ENCODE assay signal across 8 cellular contexts in the genomic region with DNA sequence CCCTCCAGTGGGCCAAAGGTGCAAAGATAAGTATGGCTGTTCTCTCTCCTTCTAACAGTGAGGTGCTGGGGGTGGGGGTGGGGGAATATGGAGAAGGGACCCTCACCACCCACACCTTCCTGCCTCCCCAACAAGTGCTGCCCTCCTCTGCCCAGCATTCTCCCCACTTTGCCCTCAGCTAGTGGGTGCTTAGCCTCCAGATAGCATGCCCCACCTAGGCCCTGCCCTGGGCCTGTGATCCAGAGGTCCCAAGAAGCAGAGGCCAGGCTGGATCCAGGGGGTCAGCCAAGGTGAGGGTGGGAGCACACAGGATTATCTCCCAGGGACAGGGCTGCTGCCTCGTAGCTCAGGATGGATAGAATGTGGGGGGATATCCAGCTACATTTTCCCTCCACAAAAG. TPM values are rescaled to one million over a fixed set of nuclear protein-coding genes. Genes with fewer than 3 reads are reported as not detected.
DNase-seq lines count a peak whose midpoint lies in the region; ATAC-seq, FAIRE-seq and TF ChIP-seq lines count a peak whose summit lies in the region.

No MANE protein-coding gene starts in this region.

- in situ Hi-C loops in GM23248 (cut with MboI), result no loop called here

- peaks cover 17% of the 10 kb centered on the region for H3K4me1 Mint-ChIP-seq in T-helper 17 cell

- DNase-seq in GM23248 (no peak), T-helper 17 cell (no peak), fibroblast of pulmonary artery (ENCODE audit: low read depth) (no peak), sigmoid colon (peak; percentile 65), small intestine (no peak), LoVo (ENCODE audit: low spot score) (no peak), thyroid gland (no peak), DMS114 treated with DMSO at 0.1 percent for 48 hours (lab: John Stamatoyannopoulos, UW; ENCODE audit: unreplicated experiment) (no peak)

- FAIRE-seq in small intestine (lab: Jason Lieb, UNC), result no peak

- H3K9me2 ChIP-seq in GM23248 (ENCODE audit: insufficient read depth), result no peaks in the 10 kb centered on the region

- H3K4me3 ChIP-seq in GM23248 (peak overlapping the region; percentile 82), fibroblast of pulmonary artery (replicated peaks; ENCODE audit: low read depth, low read length) (peak overlapping the region; percentile 72), sigmoid colon (peak overlapping the region; percentile 78 to 92 (median 88)), small intestine (ENCODE audit: low read depth in 1 of 2, low read length in 2 of 2) (no peak overlapping the region), thyroid gland (replicated peaks in 1 of 3) (peak overlapping the region in 1 of 3 donors; percentile 71)

- intact Hi-C loops in sigmoid colon (cut with DNase I) (loop anchor here (5.0 kb wide), 1 partner anchor 89 kb away; no protein-coding TSS in a partner anchor), thyroid gland (cut with DNase I) (no loop called here)

- peak overlapping the region; percentile 97 for H3K4me2 ChIP-seq in GM23248 (ENCODE audit: unreplicated experiment)

- no peaks in the 10 kb centered on the region for H3K36me3 ChIP-seq in GM23248 (ENCODE audit: low read depth)
- no peaks in the 10 kb centered on the region for H3K36me3 ChIP-seq in sigmoid colon
- no peaks in the 10 kb centered on the region for H3K36me3 ChIP-seq in small intestine (ENCODE audit: control insufficient read depth in 2 of 2, insufficient read depth in 2 of 2, low read length in 2 of 2)
- H3K36me3 ChIP-seq in thyroid gland, result no peaks in the 10 kb centered on the region

- no peak for TF ChIP-seq EP300 in sigmoid colon (IDR thresholded peaks at IDR 0.05)

- H2AFZ ChIP-seq in GM23248, result no peak overlapping the region

- TF ChIP-seq CTCF in fibroblast of pulmonary artery (IDR thresholded peaks at IDR 0.05; ENCODE audit: low read length, missing control alignments) (no peak), sigmoid colon (IDR thresholded peaks at IDR 0.05) (no peak), thyroid gland (IDR thresholded peaks at IDR 0.05) (no peak)

- peak overlapping the region; percentile 78 for H3K9ac ChIP-seq in GM23248

- no peak for TF ChIP-seq POLR2A in sigmoid colon (IDR thresholded peaks at IDR 0.05)
- TF ChIP-seq POLR2A in thyroid gland (IDR thresholded peaks at IDR 0.05), result no peak

- H3K27me3 ChIP-seq in GM23248 (replicated peaks; ENCODE audit: insufficient read depth), result no peaks in the 10 kb centered on the region
- H3K27me3 ChIP-seq in sigmoid colon, result no peaks in the 10 kb centered on the region
- H3K27me3 ChIP-seq in small intestine (ENCODE audit: control insufficient read depth in 2 of 2, insufficient read depth in 2 of 2, low read length in 2 of 2), result no peaks in the 10 kb centered on the region
- H3K27me3 ChIP-seq in thyroid gland, result no peaks in the 10 kb centered on the region

- H3K27ac ChIP-seq in GM23248 (no peak overlapping the region), sigmoid colon (peak overlapping the region; percentile 91 to 96 (median 92)), small intestine (ENCODE audit: low read depth in 1 of 2, low read length in 1 of 2) (no peak overlapping the region), thyroid gland (peak overlapping the region in 1 of 3 donors; percentile 16)

- H4K20me1 ChIP-seq in GM23248 (ENCODE audit: insufficient read depth), result no peaks in the 10 kb centered on the region

- no peak overlapping the region for H3K27ac Mint-ChIP-seq in T-helper 17 cell

- peak overlapping the region; percentile 87 for H3K4me3 Mint-ChIP-seq in T-helper 17 cell

- ATAC-seq in T-helper 17 cell, result no peak

- peaks cover 17% of the 10 kb centered on the region for H3K79me2 ChIP-seq in GM23248 (ENCODE audit: insufficient read depth)

- H3K9me3 ChIP-seq in GM23248 (ENCODE audit: low read depth) (no peaks in the 10 kb centered on the region), T-helper 17 cell (ENCODE audit: control insufficient read depth, low read length, poor library complexity, severe bottlenecking) (no peaks in the 10 kb centered on the region), sigmoid colon (no peaks in the 10 kb centered on the region), small intestine (ENCODE audit: control insufficient read depth, low read depth) (no peaks in the 10 kb centered on the region), thyroid gland (no peaks in the 10 kb centered on the region)

- WGBS in GM23248 (ENCODE audit: low coverage in 1 of 2, low lambda C conversion rate in 2 of 2, missing lambda C conversion rate in 2 of 2), 2 experiments, result 100% methylated on average over 1 of the region's 1 CpG
- WGBS in sigmoid colon, 2 donors, result 84 to 85% methylated on average over 1 of the region's 1 CpG
- 67 to 88% (median 71%) methylated on average over 1 of the region's 1 CpG for WGBS in small intestine, 3 donors
- WGBS in thyroid gland, 2 donors, result 60 to 79% methylated on average over 1 of the region's 1 CpG

- H3K36me3 Mint-ChIP-seq in T-helper 17 cell (ENCODE audit: low read depth), result no peaks in the 10 kb centered on the region

- H3K4me1 ChIP-seq in GM23248 (ENCODE audit: insufficient read depth) (peaks cover 10% of the 10 kb centered on the region; the same call in 1 of the 2 replicates), sigmoid colon (peaks cover 0 to 71% (median 63%) of the 10 kb centered on the region in 4 donors), small intestine (ENCODE audit: control insufficient read depth in 2 of 2, insufficient read depth in 1 of 2, low read depth in 1 of 2, low read length in 1 of 2) (peaks cover 0 to 1% of the 10 kb centered on the region in 2 donors), thyroid gland (peaks cover 10 to 26% of the 10 kb centered on the region in 2 donors)

- no peaks in the 10 kb centered on the region for H3K27me3 Mint-ChIP-seq in T-helper 17 cell

- H3F3A ChIP-seq in GM23248 (ENCODE audit: insufficient read depth), result peaks cover 8% of the 10 kb centered on the region; the same call in 1 of the 2 replicates

RNA-seq across cellular contexts. Expression of a gene that starts 1.2 kb away (rescaled TPM):
- 44.9 and 49.1 TPM in 2 replicates for total RNA-seq in GM23248 (2014; rRNA removed; shearing (Covaris generic))
- 62.6 and 65.4 TPM in 2 replicates for polyA plus RNA-seq in GM23248 (2016; fragmentation: Nextera tagmentation; extraction: Ambion mirVana)
- 10 to 100 TPM; 13.3 to 19.0 TPM for total RNA-seq in T-helper 17 cell
- 100 to 1,000 TPM in 1 of 4 donors, 10 to 100 TPM in 3; 53.2 to 116 (median 69.6) TPM for total RNA-seq in sigmoid colon
- 10 to 100 TPM; 15.7 to 38.1 (median 18.0) TPM for polyA plus RNA-seq in sigmoid colon
- 10 to 100 TPM in 2 of 3 donors, 1 to 10 TPM in 1; 5.8 to 38.4 (median 14.3) TPM for polyA plus RNA-seq in small intestine
- 10 to 100 TPM; 11.6 to 17.0 (median 16.3) TPM for total RNA-seq in thyroid gland

RNA-seq across cellular contexts. Expression of a gene that starts 14.9 kb away (rescaled TPM):
- not detected in 2 replicates for total RNA-seq in GM23248 (2014; rRNA removed; shearing (Covaris generic))
- polyA plus RNA-seq in GM23248 (2016; fragmentation: Nextera tagmentation; extraction: Ambion mirVana) (0.11 TPM in 1 of 2 replicates, not detected in the other), sigmoid colon (under 1 TPM in 1 of 3 donors, not detected in 2; 0.12 TPM), small intestine (under 1 TPM in 1 of 3 donors, not detected in 2; 0.06 TPM)
- total RNA-seq in T-helper 17 cell (under 1 TPM in 1 of 2 donors, not detected in 1; 0.18 TPM), sigmoid colon (under 1 TPM in 1 of 4 donors, not detected in 3; 0.81 TPM), thyroid gland (1 to 10 TPM in 3 of 4 donors, under 1 TPM in 1; 0.13 to 2.5 (median 2.0) TPM)

RNA-seq across cellular contexts. Expression of a gene that starts 20.2 kb away (rescaled TPM):
- total RNA-seq in GM23248 (2014; rRNA removed; shearing (Covaris generic)), result 134 and 153 TPM in 2 replicates
- polyA plus RNA-seq in GM23248 (2016; fragmentation: Nextera tagmentation; extraction: Ambion mirVana) (4.5 and 4.6 TPM in 2 replicates), sigmoid colon (10 to 100 TPM; 52.7 to 71.4 (median 58.9) TPM), small intestine (10 to 100 TPM; 60.4 to 73.2 (median 60.5) TPM)
- total RNA-seq in T-helper 17 cell (10 to 100 TPM; 36.9 to 40.2 TPM), sigmoid colon (10 to 100 TPM; 73.4 to 99.9 (median 84.3) TPM), thyroid gland (10 to 100 TPM; 64.8 to 94.9 (median 80.8) TPM)

RNA-seq across cellular contexts. Expression of a gene that starts 29.7 kb away (rescaled TPM):
- total RNA-seq in GM23248 (2014; rRNA removed; shearing (Covaris generic)), result 20.1 and 22.9 TPM in 2 replicates
- polyA plus RNA-seq in GM23248 (2016; fragmentation: Nextera tagmentation; extraction: Ambion mirVana) (16.3 and 18.2 TPM in 2 replicates), sigmoid colon (10 to 100 TPM; 12.5 to 65.8 (median 13.8) TPM), small intestine (10 to 100 TPM; 15.7 to 53.8 (median 15.9) TPM)
- total RNA-seq in T-helper 17 cell (100 to 1,000 TPM; 220 to 223 TPM), sigmoid colon (10 to 100 TPM; 18.9 to 59.8 (median 26.9) TPM), thyroid gland (10 to 100 TPM; 23.7 to 43.9 (median 27.8) TPM)

RNA-seq across cellular contexts. Expression of a gene that starts 33.9 kb away (rescaled TPM):
- not detected in 2 replicates for total RNA-seq in GM23248 (2014; rRNA removed; shearing (Covaris generic))
- polyA plus RNA-seq in GM23248 (2016; fragmentation: Nextera tagmentation; extraction: Ambion mirVana) (0.06 and 0.11 TPM in 2 replicates), sigmoid colon (1 to 10 TPM in 2 of 3 donors, under 1 TPM in 1; 0.69 to 7.8 (median 2.9) TPM), small intestine (1 to 10 TPM in 2 of 3 donors, not detected in 1; 2.7 to 9.7 TPM)
- total RNA-seq in T-helper 17 cell (not detected), sigmoid colon (10 to 100 TPM in 1 of 4 donors, 1 to 10 TPM in 3; 2.2 to 10.5 (median 7.8) TPM), thyroid gland (10 to 100 TPM in 2 of 4 donors, 1 to 10 TPM in 2; 7.3 to 19.4 (median 13.1) TPM)

Comparison
In these comparisons a context has a peak if more than half of its experiments do, and no peak if none do; other contexts are left out.
1. H3K27ac ChIP-seq: peak in sigmoid colon (4 of 4); none in GM23248 (single experiment) and small intestine (0 of 2).
2. H3K4me3 ChIP-seq: peak in GM23248 (single experiment), fibroblast of pulmonary artery (single experiment) and sigmoid colon (4 of 4); none in small intestine (0 of 2).